15 cellular contexts compared by ENCODE assay signal in genomic region chrX:115913575-115913974, GRCh38.
DNase-seq lines count a peak whose midpoint lies in the region; ATAC-seq and TF ChIP-seq lines count a peak whose summit lies in the region.
"Had no signal": no experiment of that assay in that cellular context is flagged by ENCODE, and none has a peak within 500 bp of the region (broad histone marks: within the 10 kb centered on the region; RNA-seq: fewer than 3 reads in every experiment).

No MANE protein-coding gene starts in this region.

- no peak overlapping the region for H3K4me3 ChIP-seq in GM06990 (replicated peaks; ENCODE audit: low read depth, low read length)

- DNase-seq in GM06990 (ENCODE audit: extremely low read depth, insufficient read length) (peak; percentile 79), iPS-NIHi11 (ENCODE audit: low spot score) (no peak), amygdala (lab: John Stamatoyannopoulos, UW) (no peak), DMS 273 treated with DMSO at 0.1 percent for 48 hours (lab: John Stamatoyannopoulos, UW) (no peak)
- DNase-seq in activated CD4-positive, CD25-positive, alpha-beta regulatory T cell (lab: John Stamatoyannopoulos, UW): no peak
- DNase-seq: 8988T; activated T-cell treated with anti-CD3 and anti-CD28 coated beads, Interleukin-2, amount 50 U/mL, for 1 hour; effector memory CD8-positive, alpha-beta T cell; HCEC 1CT; natural killer cell; NCI-H2081 had no signal

- no peak for TF ChIP-seq CTCF in GM06990 (IDR thresholded peaks at IDR 0.05; ENCODE audit: insufficient read depth, low read length, poor library complexity, severe bottlenecking)

- peak; percentile 44 for ATAC-seq in GM19351 (IDR thresholded peaks at IDR 0.05; ENCODE audit: unreplicated experiment)
- ATAC-seq in HG02759 (IDR thresholded peaks at IDR 0.05; ENCODE audit: unreplicated experiment): peak; percentile 41
- ATAC-seq in HG03442 (IDR thresholded peaks at IDR 0.05; ENCODE audit: unreplicated experiment): peak; percentile 38
- ATAC-seq: effector memory CD8-positive, alpha-beta T cell; natural killer cell; sciatic nerve had no signal

- H3K27me3 ChIP-seq in GM06990 (replicated peaks; ENCODE audit: control insufficient read depth, insufficient read depth, low read length): no peaks in the 10 kb centered on the region

- H3K36me3 ChIP-seq in GM06990 (ENCODE audit: control insufficient read depth, insufficient read depth, low read length): no peaks in the 10 kb centered on the region
